28 cellular contexts compared by ENCODE assay signal in genomic region chr5:138386290-138386689, GRCh38. TPM values are rescaled to one million over a fixed set of nuclear protein-coding genes. Genes with fewer than 3 reads are reported as not detected.
DNase-seq lines count a peak whose midpoint lies in the region; ATAC-seq and TF ChIP-seq lines count a peak whose summit lies in the region.
"Had no signal": no experiment of that assay in that cellular context is flagged by ENCODE, and none has a peak within 500 bp of the region (broad histone marks: within the 10 kb centered on the region; RNA-seq: fewer than 3 reads in every experiment).

No MANE protein-coding gene starts in this region.

- ATAC-seq in gastrocnemius medialis (peak; percentile 23 to 42), aorta (ENCODE audit: low FRiP score) (no peak)
- ATAC-seq: activated T-cell treated with anti-CD3 and anti-CD28 coated beads, Interleukin-2, amount 50 U/mL, for 72 hours; gastroesophageal sphincter; Panc1 had no signal

- H3K9me3 ChIP-seq in gastrocnemius medialis (no peaks in the 10 kb centered on the region), aorta (ENCODE audit: control insufficient read depth, low read length) (no peaks in the 10 kb centered on the region)
- H3K9me3 ChIP-seq: colonic mucosa, gastroesophageal sphincter, pancreas, right lobe of liver, vagina had no signal

- DNase-seq in Ammon's horn (ENCODE audit: low spot score) (peak; percentile 55), astrocyte of the hippocampus (ENCODE audit: low read depth, low spot score) (peak; percentile 36), globus pallidus (ENCODE audit: low spot score) (peak; percentile 64), gastrocnemius medialis (peak; percentile 56 to 72), aorta (no peak), NCI-H2107 treated with DMSO at 0.1 percent for 48 hours (lab: John Stamatoyannopoulos, UW; ENCODE audit: unreplicated experiment) (no peak), KBM-7 (no peak)
- DNase-seq in activated effector memory CD4-positive, alpha-beta T cell treated with Interleukin-2 at 50 U/mL for 16 hours, result no peak
- DNase-seq: activated B cell treated with CpG ODN at 0.5 μM for 24 hours; activated CD4-positive, alpha-beta T cell treated with anti-CD3 and anti-CD28 coated beads, Interleukin-2, amount 50 U/mL, for 4 hours; activated naive CD4-positive, alpha-beta T cell treated with Interleukin-2 at 50 U/mL for 16 hours; activated T-cell treated with anti-CD3 and anti-CD28 coated beads, Interleukin-2, amount 50 U/mL, for 72 hours; colonic mucosa; H7; NCI-H1105 treated with DMSO at 0.1 percent for 48 hours; NCI-H1930; NCI-H2227 treated with DMSO at 0.1 percent for 48 hours; NCI-H69; nephron progenitor cell; pancreas; right lobe of liver; SIG-M5; stimulated activated CD4-positive, alpha-beta T cell treated with anti-CD3 and anti-CD28 coated beads, Interleukin-12 subunit alpha, Interleukin-12 subunit beta, amount 100 ng/mL, for 4 hours; stimulated activated CD4-positive, alpha-beta T cell treated with anti-CD3 and anti-CD28 coated beads, Interleukin-4, amount 100 ng/mL, for 1 hour; T1000 had no signal

- H3K36me3 ChIP-seq in gastrocnemius medialis (peaks cover 0 to 31% of the 10 kb centered on the region in 2 donors), aorta (ENCODE audit: control insufficient read depth in 1 of 2, insufficient read depth in 2 of 2, low read length in 1 of 2) (peaks cover 7% of the 10 kb centered on the region in 2 donors)

- no peak for TF ChIP-seq POLR2A in gastrocnemius medialis (IDR thresholded peaks at IDR 0.05)

- H3K27me3 ChIP-seq in gastrocnemius medialis (no peaks in the 10 kb centered on the region), aorta (ENCODE audit: control insufficient read depth in 1 of 2, insufficient read depth in 2 of 2, low read length in 1 of 2) (no peaks in the 10 kb centered on the region)
- H3K27me3 ChIP-seq: colonic mucosa, gastroesophageal sphincter, pancreas, right lobe of liver, vagina had no signal

- H3K27ac ChIP-seq in gastrocnemius medialis, result peak overlapping the region; percentile 82 to 95 (median 90)
- no peak overlapping the region for H3K27ac ChIP-seq in aorta (ENCODE audit: low read depth in 1 of 2, low read length in 2 of 2)
- H3K27ac ChIP-seq: colonic mucosa, gastroesophageal sphincter, pancreas, right lobe of liver, vagina had no signal

- intact Hi-C loops in gastrocnemius medialis (cut with DNase I; ENCODE audit: low total_unique reads), result loop anchor here (5.0 kb wide), 1 partner anchor 156 kb away; the partner anchor contains the start of gene ETF1
- intact Hi-C loops in aorta (cut with DNase I), result no loop called here

- no peak for TF ChIP-seq CTCF in gastrocnemius medialis (IDR thresholded peaks at IDR 0.05 in 4 of 5, conservative IDR thresholded peaks at IDR 0.05 in 1 of 5)

- peaks cover 29 to 42% of the 10 kb centered on the region in 2 donors for H3K4me1 ChIP-seq in gastrocnemius medialis
- no peaks in the 10 kb centered on the region for H3K4me1 ChIP-seq in aorta (ENCODE audit: control insufficient read depth in 1 of 2, insufficient read depth in 2 of 2, low read length in 2 of 2)
- H3K4me1 ChIP-seq: colonic mucosa, pancreas, right lobe of liver, vagina had no signal

- 88% methylated on average over 10 of the region's 10 CpGs for WGBS in aorta, 2 donors

- peak overlapping the region in 3 of 4 donors; percentile 14 to 40 (median 39) for H3K4me3 ChIP-seq in gastrocnemius medialis
- no peak overlapping the region for H3K4me3 ChIP-seq in aorta (ENCODE audit: low read length in 2 of 2)
- H3K4me3 ChIP-seq: colonic mucosa, gastroesophageal sphincter, pancreas, right lobe of liver, vagina had no signal

- in situ Hi-C loops in gastrocnemius medialis (cut with MboI; ENCODE audit: low sequenced_read_pairs in 4 of 4), result no loop called here
- in situ Hi-C loops in KBM-7 (cut with MboI; ENCODE audit: low pct_unique_long_range_greater_than_20kb, low sequenced_read_pairs), result no loop called here

RNA-seq across cellular contexts. Expression of gene KDM3B, which starts 33.8 kb away (rescaled TPM):
- total RNA-seq in gastrocnemius medialis, result 100 to 1,000 TPM in 1 of 4 donors, 10 to 100 TPM in 3; 49.4 to 100 (median 74.2) TPM
- 10 to 100 TPM; 55.9 to 66.0 TPM for total RNA-seq in aorta
- 10 to 100 TPM; 17.4 to 27.2 TPM for polyA plus RNA-seq in aorta

RNA-seq across cellular contexts. Expression of gene FAM53C, which starts 48.2 kb away (rescaled TPM):
- 10 to 100 TPM; 35.7 to 74.7 (median 41.0) TPM for total RNA-seq in gastrocnemius medialis
- 10 to 100 TPM; 25.8 to 26.7 TPM for total RNA-seq in aorta
- 10 to 100 TPM in 1 of 2 donors, 1 to 10 TPM in 1; 9.9 to 14.7 TPM for polyA plus RNA-seq in aorta

RNA-seq across cellular contexts. Expression of gene REEP2, which starts 52.6 kb away (rescaled TPM):
- total RNA-seq in gastrocnemius medialis (1 to 10 TPM; 1.2 to 7.4 (median 3.4) TPM), aorta (10 to 100 TPM in 1 of 2 donors, 1 to 10 TPM in 1; 6.6 to 19.2 TPM)
- polyA plus RNA-seq in aorta, result 10 to 100 TPM in 1 of 2 donors, 1 to 10 TPM in 1; 6.4 to 21.9 TPM
- total RNA-seq: activated B cell treated with CpG ODN at 0.5 μM for 24 hours, right lobe of liver had no signal

RNA-seq across cellular contexts. Expression of gene CDC25C, which starts 54.7 kb away (rescaled TPM):
- total RNA-seq in gastrocnemius medialis (not detected), aorta (not detected)
- under 1 TPM in 1 of 2 donors, not detected in 1; 0.38 TPM for polyA plus RNA-seq in aorta
- total RNA-seq: activated B cell treated with CpG ODN at 0.5 μM for 24 hours had no signal

Comparison
In these comparisons a context has a peak if more than half of its experiments do, and no peak if none do; other contexts are left out.
1. DNase-seq: peak in Ammon's horn (single experiment), astrocyte of the hippocampus (single experiment), globus pallidus (single experiment) and gastrocnemius medialis (2 of 2); none in aorta (0 of 2), NCI-H2107 treated with DMSO at 0.1 percent for 48 hours (single experiment), activated effector memory CD4-positive, alpha-beta T cell treated with Interleukin-2 at 50 U/mL for 16 hours (single experiment) and KBM-7 (single experiment).
2. H3K27ac ChIP-seq: peak in gastrocnemius medialis (4 of 4); none in aorta (0 of 2).
3. H3K4me3 ChIP-seq: peak in gastrocnemius medialis (3 of 4); none in aorta (0 of 2).